ENCODE assay signal across 8 cellular contexts in the genomic region with DNA sequence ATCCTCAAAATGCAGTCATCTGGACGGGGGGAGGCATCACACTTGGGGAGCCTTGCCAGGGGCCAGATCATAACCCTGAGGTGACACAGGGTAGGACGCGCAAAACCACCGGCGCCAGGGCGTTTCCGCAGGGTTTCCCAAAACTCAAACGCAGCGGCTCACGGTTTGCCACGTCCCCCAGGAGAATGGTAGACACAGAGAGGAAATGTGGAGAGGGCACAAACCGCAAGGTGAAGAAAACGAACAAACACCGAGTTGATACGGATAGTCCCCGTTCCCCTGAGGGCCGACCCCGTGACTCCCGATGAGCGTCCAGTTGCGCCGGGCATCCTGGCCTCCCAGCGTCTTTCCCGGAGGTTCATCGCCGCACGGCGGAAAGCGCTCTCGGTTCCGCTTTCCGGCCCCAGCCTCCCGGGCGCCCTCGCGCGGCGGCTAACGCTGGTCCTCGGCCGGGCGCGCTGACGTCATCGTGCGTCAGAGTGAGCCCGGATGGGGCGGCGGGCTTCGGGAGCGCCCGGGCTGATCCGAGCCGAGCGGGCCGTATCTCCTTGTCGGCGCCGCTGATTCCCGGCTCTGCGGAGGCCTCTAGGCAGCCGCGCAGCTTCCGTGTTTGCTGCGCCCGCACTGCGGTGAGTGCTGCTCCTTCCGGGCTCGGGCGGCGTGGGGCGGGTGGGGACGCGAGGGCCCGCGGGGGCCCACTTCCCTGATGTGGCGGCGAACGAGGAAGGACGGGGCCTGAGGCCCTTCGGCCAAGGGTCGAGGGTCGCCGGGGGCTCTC. TPM values are rescaled to one million over a fixed set of nuclear protein-coding genes. Genes with fewer than 3 reads are reported as not detected.
DNase-seq lines count a peak whose midpoint lies in the region; ATAC-seq and TF ChIP-seq lines count a peak whose summit lies in the region.

A gene (plus strand): TSS at position 467 of the 778 bp plus-strand sequence. CDS start 2,641 bp downstream, outside the sequence.

- no peaks in the 10 kb centered on the region for H3K9me3 ChIP-seq in BE2C

- DNase-seq in BE2C (peak; percentile 97), NCI-H524 treated with DMSO at 0.1 percent for 48 hours (lab: John Stamatoyannopoulos, UW) (peak; percentile 47), coronary artery (ENCODE audit: low spot score) (peak; percentile 94), left kidney (ENCODE audit: low read depth, low spot score) (peak; percentile 98)
- peak; percentile 97 for DNase-seq in activated CD4-positive, alpha-beta T cell treated with anti-CD3 and anti-CD28 coated beads for 48 hours
- DNase-seq in stimulated activated CD4-positive, alpha-beta T cell treated with anti-CD3 and anti-CD28 coated beads, Interleukin-2, amount 100 ng/mL, for 4 hours (ENCODE audit: low read depth): peak; percentile 91

- TF ChIP-seq CTCF in BE2C (IDR thresholded peaks at IDR 0.05; ENCODE audit: low read depth, low read length) (peak; percentile 63), coronary artery (IDR thresholded peaks at IDR 0.05) (peak; percentile 55)

- peaks cover 6% of the 10 kb centered on the region; the same call in 1 of the 2 replicates for H3K36me3 ChIP-seq in BE2C

- peak; percentile 92 for ATAC-seq in HG03432 (IDR thresholded peaks at IDR 0.05; ENCODE audit: unreplicated experiment)

- 0 out of 2 replicates have a peak, but pooled peaks cover 3% of the 10 kb centered on the region for H3K4me1 ChIP-seq in BE2C

- peak; percentile 86 for TF ChIP-seq POLR2A in GM19099 (IDR thresholded peaks at IDR 0.05; ENCODE audit: extremely low read depth, insufficient read length, low read depth)

- H3K27ac ChIP-seq in coronary artery: peak within 1 kb of the TSS; percentile 92 to 99

- peak within 1 kb of the TSS; percentile 91 for H3K4me3 ChIP-seq in BE2C (ENCODE audit: low read depth, low read length)
- peak within 1 kb of the TSS; percentile 75 for H3K4me3 ChIP-seq in coronary artery

- H3K27me3 ChIP-seq in BE2C: no peaks in the 10 kb centered on the region

RNA-seq across cellular contexts. Expression of the gene that starts here (rescaled TPM):
- 21.0 TPM for polyA plus RNA-seq in BE2C (2012; ENCODE audit: insufficient read depth, insufficient read length, low read depth)

Comparison
In these comparisons a context has a peak if more than half of its experiments do, and no peak if none do; other contexts are left out.
1. Peak in every context shown above with its lines: DNase-seq, ATAC-seq, H3K4me3 ChIP-seq and H3K27ac ChIP-seq.
2. DNase-seq: peak in every context shown above with its lines; median percentile 98 in left kidney; 97 in BE2C; 97 in activated CD4-positive, alpha-beta T cell treated with anti-CD3 and anti-CD28 coated beads for 48 hours; 94 in coronary artery; 91 in stimulated activated CD4-positive, alpha-beta T cell treated with anti-CD3 and anti-CD28 coated beads, Interleukin-2, amount 100 ng/mL, for 4 hours; 47 in NCI-H524 treated with DMSO at 0.1 percent for 48 hours.